In the genomic region with DNA sequence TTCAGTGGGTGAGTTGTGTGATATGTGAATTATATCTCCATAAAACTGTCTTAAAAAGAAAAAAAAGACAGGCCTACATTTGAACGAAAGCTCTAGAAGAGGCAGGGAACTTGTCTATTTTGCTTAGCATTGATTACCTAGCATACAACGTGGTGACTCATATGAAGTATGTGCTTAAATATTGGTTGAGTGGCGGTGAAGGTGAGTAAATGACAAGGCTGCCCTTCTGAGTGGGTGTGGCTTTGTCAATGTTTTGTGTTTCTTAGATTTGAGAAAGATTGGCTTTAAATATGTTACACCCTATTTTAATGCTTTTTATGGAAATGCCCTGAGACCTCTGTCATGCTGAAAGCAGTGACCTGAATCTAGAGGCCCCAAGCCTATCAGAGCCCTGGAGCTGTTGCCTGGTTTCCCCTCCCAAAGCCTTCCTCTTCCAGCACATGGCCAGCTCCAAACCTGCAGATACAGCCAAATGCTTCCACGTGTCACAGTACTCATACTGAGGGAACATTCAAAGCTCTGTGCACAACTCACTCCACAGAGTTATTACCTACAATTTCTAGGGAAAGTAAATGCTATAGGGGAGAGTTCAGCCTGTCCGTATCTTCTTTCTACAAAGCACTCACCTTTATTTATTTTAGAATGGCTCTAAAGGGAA, we compare ENCODE assay signal across 15 cellular contexts.
"Had no signal": no experiment of that assay in that cellular context is flagged by ENCODE, and none has a peak within 500 bp of the region (broad histone marks: within the 10 kb centered on the region; RNA-seq: fewer than 3 reads in every experiment).

No MANE protein-coding gene starts in this region.

- H3K4me1 Mint-ChIP-seq: immature natural killer cell had no signal

- ATAC-seq: foreskin keratinocyte; natural killer cell treated with Interleukin-12 subunit alpha and Interleukin-12 subunit beta and Interleukin-15 and Interleukin-18, amount 100 ng/mL, for 72 hours had no signal

- H3K9me3 ChIP-seq: ovary, right atrium auricular region had no signal

- H3K4me2 ChIP-seq: neural progenitor cell, smooth muscle cell had no signal

- H3K27ac Mint-ChIP-seq: immature natural killer cell; mesothelial cell of epicardium; natural killer cell treated with Interleukin-12 subunit alpha and Interleukin-12 subunit beta and Interleukin-15 and Interleukin-18, amount 100 ng/mL, for 72 hours; neural progenitor cell had no signal

- H3K4me3 Mint-ChIP-seq: immature natural killer cell; mesothelial cell of epicardium; natural killer cell treated with Interleukin-12 subunit alpha and Interleukin-12 subunit beta and Interleukin-15 and Interleukin-18, amount 100 ng/mL, for 72 hours; neural progenitor cell had no signal

- H3K36me3 Mint-ChIP-seq: immature natural killer cell; mesothelial cell of epicardium; natural killer cell treated with Interleukin-12 subunit alpha and Interleukin-12 subunit beta and Interleukin-15 and Interleukin-18, amount 100 ng/mL, for 72 hours; neural progenitor cell had no signal

- H3K27me3 ChIP-seq: foreskin keratinocyte, neural progenitor cell, ovary, right atrium auricular region had no signal

- FAIRE-seq: kidney, urothelium cell line had no signal

- H3K4me3 ChIP-seq: neural progenitor cell, ovary, right atrium auricular region, smooth muscle cell had no signal

- H3K36me3 ChIP-seq: neural progenitor cell, ovary, right atrium auricular region had no signal

- H3K27ac ChIP-seq: foreskin keratinocyte, neural progenitor cell, ovary, right atrium auricular region had no signal

- DNase-seq: effector memory CD4-positive, alpha-beta T cell; foreskin keratinocyte; immature natural killer cell; kidney; nucleus accumbens; ovary; stimulated activated CD4-positive, alpha-beta T cell treated with anti-CD3 and anti-CD28 coated beads, Interleukin-2, amount 100 ng/mL, for 48 hours; stimulated activated naive CD4-positive, alpha-beta T cell treated with Interleukin-2 at 50 U/mL for 16 hours; trophoblast cell had no signal

- H3K9ac ChIP-seq: neural progenitor cell had no signal

- H2AFZ ChIP-seq: neural progenitor cell had no signal

- H3K9me3 Mint-ChIP-seq: immature natural killer cell; mesothelial cell of epicardium; natural killer cell treated with Interleukin-12 subunit alpha and Interleukin-12 subunit beta and Interleukin-15 and Interleukin-18, amount 100 ng/mL, for 72 hours; neural progenitor cell had no signal

- H3K4me1 ChIP-seq: foreskin keratinocyte, neural progenitor cell, right atrium auricular region had no signal
